8 cellular contexts compared by ENCODE assay signal in genomic region chr1:20787775-20788488, GRCh38.
DNase-seq lines count a peak whose midpoint lies in the region.

No MANE protein-coding gene starts in this region.

- no peaks in the 10 kb centered on the region for H3K27me3 Mint-ChIP-seq in activated naive CD4-positive, alpha-beta T cell treated with anti-CD3 and anti-CD28 coated beads, Interleukin-2, amount 50 U/mL, for 24 hours

- no peaks in the 10 kb centered on the region for H3K9me3 Mint-ChIP-seq in activated naive CD4-positive, alpha-beta T cell treated with anti-CD3 and anti-CD28 coated beads, Interleukin-2, amount 50 U/mL, for 24 hours

- peak overlapping the region; percentile 90 for H3K27ac ChIP-seq in angular gyrus (ENCODE audit: low read depth, low read length)

- H3K4me3 Mint-ChIP-seq in activated naive CD4-positive, alpha-beta T cell treated with anti-CD3 and anti-CD28 coated beads, Interleukin-2, amount 50 U/mL, for 24 hours, result peak overlapping the region; percentile 92

- peaks cover 29% of the 10 kb centered on the region for H3K4me1 Mint-ChIP-seq in activated naive CD4-positive, alpha-beta T cell treated with anti-CD3 and anti-CD28 coated beads, Interleukin-2, amount 50 U/mL, for 24 hours

- DNase-seq in activated naive CD4-positive, alpha-beta T cell treated with anti-CD3 and anti-CD28 coated beads, Interleukin-2, amount 50 U/mL, for 16 hours, result no peak
- DNase-seq in NCI-H2171 treated with DMSO at 0.1 percent for 48 hours (lab: John Stamatoyannopoulos, UW) (peak; percentile 71), iris pigment epithelial cell (ENCODE audit: low read depth) (peak; percentile 76), stromal cell of bone marrow (ENCODE audit: low read depth) (peak; percentile 20), NCI-H345 (lab: John Stamatoyannopoulos, UW) (no peak)
- DNase-seq in effector CD8-positive, alpha-beta T cell (lab: John Stamatoyannopoulos, UW), result no peak

- H3K27ac Mint-ChIP-seq in activated naive CD4-positive, alpha-beta T cell treated with anti-CD3 and anti-CD28 coated beads, Interleukin-2, amount 50 U/mL, for 24 hours, result peak overlapping the region; percentile 96

- H3K36me3 Mint-ChIP-seq in activated naive CD4-positive, alpha-beta T cell treated with anti-CD3 and anti-CD28 coated beads, Interleukin-2, amount 50 U/mL, for 24 hours, result no peaks in the 10 kb centered on the region

Comparison
In these comparisons a context has a peak if more than half of its experiments do, and no peak if none do; other contexts are left out.
1. DNase-seq: peak in NCI-H2171 treated with DMSO at 0.1 percent for 48 hours (single experiment), iris pigment epithelial cell (single experiment) and stromal cell of bone marrow (single experiment); none in activated naive CD4-positive, alpha-beta T cell treated with anti-CD3 and anti-CD28 coated beads, Interleukin-2, amount 50 U/mL, for 16 hours (single experiment), effector CD8-positive, alpha-beta T cell (single experiment) and NCI-H345 (single experiment).